28 cellular contexts compared by ENCODE assay signal in the genomic region with DNA sequence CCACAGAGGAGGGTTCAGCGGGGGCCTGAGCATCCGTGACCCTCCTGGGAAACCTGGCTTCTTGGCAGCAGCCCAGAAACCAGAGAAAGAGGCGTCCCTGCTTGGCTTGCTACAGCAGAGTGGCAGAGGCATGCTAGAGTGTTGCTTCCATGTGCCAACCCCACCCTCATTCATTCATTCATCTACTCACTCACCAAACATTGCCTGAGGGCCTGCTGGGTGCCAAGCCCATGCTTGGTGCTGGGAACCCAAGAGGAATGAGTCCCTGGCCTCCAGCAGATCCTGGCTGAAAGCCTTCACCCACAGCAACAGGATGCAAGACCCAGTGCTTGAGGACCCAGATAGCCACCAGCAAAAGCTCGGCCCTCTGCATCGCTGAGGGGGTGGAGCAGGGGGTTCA.
"Had no signal": no experiment of that assay in that cellular context is flagged by ENCODE, and none has a peak within 500 bp of the region (broad histone marks: within the 10 kb centered on the region; RNA-seq: fewer than 3 reads in every experiment).

No MANE protein-coding gene starts in this region.

- H3K4me2 ChIP-seq: PC-9 had no signal

- H3K36me3 Mint-ChIP-seq: activated naive CD8-positive, alpha-beta T cell treated with anti-CD3 and anti-CD28 coated beads for 36 hours had no signal

- H3K4me1 Mint-ChIP-seq: activated CD4-positive, alpha-beta T cell treated with anti-CD3 and anti-CD28 coated beads, Interleukin-2, amount 10 ng/mL, durations not matched to agents 24 days and 14 days; activated T-helper 17 cell treated with anti-CD3 and anti-CD28 coated beads, Interleukin-2, amount 50 U/mL, for 72 hours had no signal

- H3K27ac ChIP-seq: brain microvascular endothelial cell, PC-9, SJCRH30, SK-N-MC had no signal

- H3K4me3 ChIP-seq: PC-9, SJCRH30, SK-N-MC had no signal

- H3K4me1 ChIP-seq: SJCRH30 had no signal

- H3K9me3 Mint-ChIP-seq: activated CD4-positive, alpha-beta T cell treated with anti-CD3 and anti-CD28 coated beads, Interleukin-2, amount 10 ng/mL, durations not matched to agents 24 days and 14 days; activated CD8-positive, alpha-beta T cell treated with anti-CD3 and anti-CD28 coated beads for 36 hours; activated naive CD8-positive, alpha-beta T cell treated with anti-CD3 and anti-CD28 coated beads for 36 hours; activated T-cell treated with anti-CD3 and anti-CD28 coated beads, Interleukin-2, amount 50 U/mL, for 72 hours; activated T-helper 17 cell treated with anti-CD3 and anti-CD28 coated beads, Interleukin-2, amount 50 U/mL, for 72 hours had no signal

- H3K9me3 ChIP-seq: SJCRH30 had no signal

- H2AFZ ChIP-seq: PC-9 had no signal

- ATAC-seq: activated CD8-positive, alpha-beta T cell treated with anti-CD3 and anti-CD28 coated beads for 36 hours; activated T-cell treated with anti-CD3 and anti-CD28 coated beads, Interleukin-2, amount 50 U/mL, for 72 hours; activated T-helper 17 cell treated with anti-CD3 and anti-CD28 coated beads, Interleukin-2, amount 50 U/mL, for 72 hours had no signal

- H3K4me3 Mint-ChIP-seq: activated CD4-positive, alpha-beta T cell treated with anti-CD3 and anti-CD28 coated beads, Interleukin-2, amount 10 ng/mL, durations not matched to agents 24 days and 14 days; activated CD8-positive, alpha-beta T cell treated with anti-CD3 and anti-CD28 coated beads for 36 hours; activated naive CD8-positive, alpha-beta T cell treated with anti-CD3 and anti-CD28 coated beads for 36 hours; activated T-cell treated with anti-CD3 and anti-CD28 coated beads, Interleukin-2, amount 50 U/mL, for 72 hours; activated T-helper 17 cell treated with anti-CD3 and anti-CD28 coated beads, Interleukin-2, amount 50 U/mL, for 72 hours had no signal

- DNase-seq: activated CD4-positive, alpha-beta T cell treated with anti-CD3 and anti-CD28 coated beads, Interleukin-2, amount 10 ng/mL, durations not matched to agents 24 days and 14 days; activated CD4-positive, alpha-beta T cell treated with anti-CD3 and anti-CD28 coated beads, Interleukin-2, amount 50 U/mL, for 4 hours; activated CD8-positive, alpha-beta T cell treated with anti-CD3 and anti-CD28 coated beads for 36 hours; activated effector memory CD4-positive, alpha-beta T cell treated with anti-CD3 and anti-CD28 coated beads, Interleukin-2, amount 50 U/mL, for 16 hours; activated naive CD4-positive, alpha-beta T cell; activated naive CD4-positive, alpha-beta T cell treated with anti-CD3 and anti-CD28 coated beads, Interleukin-2, amount 50 U/mL, for 16 hours; activated naive CD8-positive, alpha-beta T cell treated with anti-CD3 and anti-CD28 coated beads for 36 hours; activated T-cell treated with anti-CD3 and anti-CD28 coated beads, Interleukin-2, amount 50 U/mL, for 1 hour; activated T-cell treated with anti-CD3 and anti-CD28 coated beads, Interleukin-2, amount 50 U/mL, for 72 hours; amniotic stem cell; aorta; brain microvascular endothelial cell; NCI-H1105; NCI-H1417 treated with DMSO at 0.1 percent for 48 hours; NCI-H187 treated with DMSO at 0.1 percent for 48 hours; NCI-H2081; NCI-H226; NCI-H446 treated with DMSO at 0.1 percent for 48 hours; NCI-H524; NCI-H69; NCI-H82; NK-92 treated with Interleukin-12 subunit alpha and Interleukin-12 subunit beta, amount 100 ng/mL, for 24 hours; SHP77; SJCRH30; T1000 had no signal

- H3K36me3 ChIP-seq: brain microvascular endothelial cell, SJCRH30 had no signal

- H3K27ac Mint-ChIP-seq: activated CD4-positive, alpha-beta T cell treated with anti-CD3 and anti-CD28 coated beads, Interleukin-2, amount 10 ng/mL, durations not matched to agents 24 days and 14 days; activated CD8-positive, alpha-beta T cell treated with anti-CD3 and anti-CD28 coated beads for 36 hours; activated naive CD8-positive, alpha-beta T cell treated with anti-CD3 and anti-CD28 coated beads for 36 hours; activated T-cell treated with anti-CD3 and anti-CD28 coated beads, Interleukin-2, amount 50 U/mL, for 72 hours; activated T-helper 17 cell treated with anti-CD3 and anti-CD28 coated beads, Interleukin-2, amount 50 U/mL, for 72 hours had no signal
